ENCODE assay signal across 1 cellular context in the genomic region with DNA sequence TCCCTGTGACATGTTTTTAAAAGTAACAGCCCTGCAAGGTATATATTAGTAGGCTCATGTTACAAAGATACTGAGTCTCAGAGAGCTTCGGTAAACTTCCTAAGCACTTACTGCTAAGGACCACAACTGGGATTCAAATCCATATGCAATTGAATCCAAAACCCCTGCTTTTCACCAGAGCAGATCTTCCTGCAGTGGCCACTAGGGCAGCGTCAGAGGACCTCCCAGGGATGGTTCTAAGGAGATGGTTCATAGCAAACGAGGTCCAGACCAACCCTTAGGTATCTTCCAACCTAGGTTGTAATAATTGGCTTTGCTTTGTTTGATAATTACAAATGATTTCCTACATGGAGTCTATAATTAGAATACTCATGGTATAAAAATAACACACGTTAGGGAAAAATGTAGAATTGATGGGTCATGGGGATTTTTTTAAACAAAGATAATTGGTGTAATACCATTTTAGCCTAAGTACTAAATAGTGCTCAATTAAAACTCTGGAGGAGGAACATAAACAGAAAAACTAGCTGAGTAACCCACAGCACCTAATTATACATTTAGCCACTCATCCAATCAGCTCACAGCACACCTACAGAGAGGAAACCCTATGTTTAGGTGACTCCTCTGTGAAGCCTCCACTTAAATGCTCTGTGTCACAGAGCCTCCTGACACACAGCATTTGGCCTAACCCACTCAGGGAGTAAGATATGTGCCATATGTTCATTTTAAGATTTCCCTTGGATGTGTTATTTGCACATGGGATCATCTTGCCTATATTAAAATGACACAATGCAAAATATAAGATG.
TF ChIP-seq lines count a peak whose summit lies in the region.

No MANE protein-coding gene starts in this region.

TF ChIP-seq in SK-N-SH, 30 proteins besides CTCF, POLR2A, EP300 and RAD21 (continued from another document):
- TF ChIP-seq FOXM1 (IDR thresholded peaks at IDR 0.05; ENCODE audit: low read depth) (no peak), NRF1 (IDR thresholded peaks at IDR 0.05; ENCODE audit: low read depth, low read length) (no peak), TAF1 (IDR thresholded peaks at IDR 0.05; ENCODE audit: borderline replicate concordance, low read depth, low read length) (no peak), SMC3 (IDR thresholded peaks at IDR 0.05; ENCODE audit: low read depth, low read length) (no peak), YY1 (IDR thresholded peaks at IDR 0.05; ENCODE audit: low read depth) (no peak), RCOR1 (IDR thresholded peaks at IDR 0.05; ENCODE audit: low read length) (no peak), TCF12 (IDR thresholded peaks at IDR 0.05) (no peak), SIN3A (IDR thresholded peaks at IDR 0.05; ENCODE audit: borderline replicate concordance, low read depth, low read length) (no peak), RXRA (IDR thresholded peaks at IDR 0.05; ENCODE audit: borderline replicate concordance, low read depth) (no peak)
- TF ChIP-seq, protein P1, sequence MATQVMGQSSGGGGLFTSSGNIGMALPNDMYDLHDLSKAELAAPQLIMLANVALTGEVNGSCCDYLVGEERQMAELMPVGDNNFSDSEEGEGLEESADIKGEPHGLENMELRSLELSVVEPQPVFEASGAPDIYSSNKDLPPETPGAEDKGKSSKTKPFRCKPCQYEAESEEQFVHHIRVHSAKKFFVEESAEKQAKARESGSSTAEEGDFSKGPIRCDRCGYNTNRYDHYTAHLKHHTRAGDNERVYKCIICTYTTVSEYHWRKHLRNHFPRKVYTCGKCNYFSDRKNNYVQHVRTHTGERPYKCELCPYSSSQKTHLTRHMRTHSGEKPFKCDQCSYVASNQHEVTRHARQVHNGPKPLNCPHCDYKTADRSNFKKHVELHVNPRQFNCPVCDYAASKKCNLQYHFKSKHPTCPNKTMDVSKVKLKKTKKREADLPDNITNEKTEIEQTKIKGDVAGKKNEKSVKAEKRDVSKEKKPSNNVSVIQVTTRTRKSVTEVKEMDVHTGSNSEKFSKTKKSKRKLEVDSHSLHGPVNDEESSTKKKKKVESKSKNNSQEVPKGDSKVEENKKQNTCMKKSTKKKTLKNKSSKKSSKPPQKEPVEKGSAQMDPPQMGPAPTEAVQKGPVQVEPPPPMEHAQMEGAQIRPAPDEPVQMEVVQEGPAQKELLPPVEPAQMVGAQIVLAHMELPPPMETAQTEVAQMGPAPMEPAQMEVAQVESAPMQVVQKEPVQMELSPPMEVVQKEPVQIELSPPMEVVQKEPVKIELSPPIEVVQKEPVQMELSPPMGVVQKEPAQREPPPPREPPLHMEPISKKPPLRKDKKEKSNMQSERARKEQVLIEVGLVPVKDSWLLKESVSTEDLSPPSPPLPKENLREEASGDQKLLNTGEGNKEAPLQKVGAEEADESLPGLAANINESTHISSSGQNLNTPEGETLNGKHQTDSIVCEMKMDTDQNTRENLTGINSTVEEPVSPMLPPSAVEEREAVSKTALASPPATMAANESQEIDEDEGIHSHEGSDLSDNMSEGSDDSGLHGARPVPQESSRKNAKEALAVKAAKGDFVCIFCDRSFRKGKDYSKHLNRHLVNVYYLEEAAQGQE (IDR thresholded peaks at IDR 0.05; ENCODE audit: low read depth, low read length): no peak
- TF ChIP-seq, protein P2, sequence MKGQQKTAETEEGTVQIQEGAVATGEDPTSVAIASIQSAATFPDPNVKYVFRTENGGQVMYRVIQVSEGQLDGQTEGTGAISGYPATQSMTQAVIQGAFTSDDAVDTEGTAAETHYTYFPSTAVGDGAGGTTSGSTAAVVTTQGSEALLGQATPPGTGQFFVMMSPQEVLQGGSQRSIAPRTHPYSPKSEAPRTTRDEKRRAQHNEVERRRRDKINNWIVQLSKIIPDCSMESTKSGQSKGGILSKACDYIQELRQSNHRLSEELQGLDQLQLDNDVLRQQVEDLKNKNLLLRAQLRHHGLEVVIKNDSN (IDR thresholded peaks at IDR 0.05; ENCODE audit: borderline replicate concordance, low read depth): no peak
